ENCODE assay signal across 29 cellular contexts in the genomic region with DNA sequence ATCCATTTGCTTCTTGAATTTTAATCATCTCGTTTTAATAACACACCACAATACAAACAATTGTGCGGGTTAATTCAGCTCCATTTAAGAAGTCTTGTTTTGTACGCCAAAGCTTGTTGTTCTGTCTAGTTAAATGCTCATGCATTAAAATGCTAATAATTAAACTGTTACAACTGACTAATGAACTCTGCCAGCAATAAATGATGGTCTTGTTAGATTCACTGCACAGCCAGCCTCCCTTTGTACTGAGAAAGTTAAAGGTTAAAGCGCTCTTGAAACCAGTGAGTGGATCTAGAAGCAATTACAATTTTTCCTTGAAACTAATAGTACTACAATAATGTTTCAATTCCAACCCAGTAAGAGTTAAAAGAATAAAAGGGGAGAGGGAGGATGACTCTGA.
"Had no signal": no experiment of that assay in that cellular context is flagged by ENCODE, and none has a peak within 500 bp of the region (broad histone marks: within the 10 kb centered on the region; RNA-seq: fewer than 3 reads in every experiment).

No MANE protein-coding gene starts in this region.

- H3K4me1 ChIP-seq: pancreas, prostate gland, right lobe of liver, sigmoid colon, spleen, suprapubic skin, testis, tibial artery, transverse colon, upper lobe of right lung, uterus had no signal

- H3K27me3 Mint-ChIP-seq: stimulated activated memory B cell treated with anti-CD40 and anti-IgM and Interleukin-4, amounts not matched to agents 10 μg/mL and 1 μg/mL and 100 μg/mL, for 72 hours had no signal

- H3K27ac ChIP-seq: neutrophil, pancreas, prostate gland, right lobe of liver, sigmoid colon, spleen, suprapubic skin, testis, tibial artery, transverse colon, upper lobe of right lung, uterus had no signal

- H3K27ac Mint-ChIP-seq: naive B cell; naive thymus-derived CD8-positive, alpha-beta T cell; natural killer cell treated with Interleukin-12 subunit alpha and Interleukin-12 subunit beta and Interleukin-15 and Interleukin-18, amount 100 ng/mL, for 72 hours; stimulated activated memory B cell treated with anti-CD40 and anti-IgM and Interleukin-4, amounts not matched to agents 10 μg/mL and 1 μg/mL and 100 μg/mL, for 72 hours; stimulated activated naive CD8-positive, alpha-beta T cell treated with anti-CD3 and anti-CD28 coated beads, Interleukin-15, amount 100 ng/mL, for 72 hours; type B pancreatic cell had no signal

- H3K36me3 ChIP-seq: neutrophil, pancreas, prostate gland, right lobe of liver, sigmoid colon, spleen, suprapubic skin, tibial artery, transverse colon, upper lobe of right lung, uterus had no signal

- ATAC-seq: naive thymus-derived CD8-positive, alpha-beta T cell; natural killer cell treated with Interleukin-12 subunit alpha and Interleukin-12 subunit beta and Interleukin-15 and Interleukin-18, amount 100 ng/mL, for 72 hours; pancreas; right cardiac atrium; right lobe of liver; stimulated activated memory B cell treated with anti-CD40 and anti-IgM and Interleukin-4, amounts not matched to agents 10 μg/mL and 1 μg/mL and 100 μg/mL, for 72 hours; stimulated activated naive CD8-positive, alpha-beta T cell treated with anti-CD3 and anti-CD28 coated beads, Interleukin-15, amount 100 ng/mL, for 72 hours; stimulated activated naive CD8-positive, alpha-beta T cell treated with anti-CD3 and anti-CD28 coated beads, Interleukin-15, Interleukin-2, amounts not matched to agents 100 U/mL and 50 U/mL, for 24 hours; upper lobe of right lung had no signal

- H3K4me1 Mint-ChIP-seq: naive B cell; naive thymus-derived CD8-positive, alpha-beta T cell; stimulated activated memory B cell treated with anti-CD40 and anti-IgM and Interleukin-4, amounts not matched to agents 10 μg/mL and 1 μg/mL and 100 μg/mL, for 72 hours; stimulated activated naive CD8-positive, alpha-beta T cell treated with anti-CD3 and anti-CD28 coated beads, Interleukin-15, amount 100 ng/mL, for 72 hours had no signal

- H3K36me3 Mint-ChIP-seq: naive B cell; naive thymus-derived CD8-positive, alpha-beta T cell; natural killer cell treated with Interleukin-12 subunit alpha and Interleukin-12 subunit beta and Interleukin-15 and Interleukin-18, amount 100 ng/mL, for 72 hours; stimulated activated memory B cell treated with anti-CD40 and anti-IgM and Interleukin-4, amounts not matched to agents 10 μg/mL and 1 μg/mL and 100 μg/mL, for 72 hours; type B pancreatic cell had no signal

- H3K4me3 Mint-ChIP-seq: naive B cell; naive thymus-derived CD8-positive, alpha-beta T cell; natural killer cell treated with Interleukin-12 subunit alpha and Interleukin-12 subunit beta and Interleukin-15 and Interleukin-18, amount 100 ng/mL, for 72 hours; stimulated activated memory B cell treated with anti-CD40 and anti-IgM and Interleukin-4, amounts not matched to agents 10 μg/mL and 1 μg/mL and 100 μg/mL, for 72 hours; stimulated activated naive CD8-positive, alpha-beta T cell treated with anti-CD3 and anti-CD28 coated beads, Interleukin-15, amount 100 ng/mL, for 72 hours; type B pancreatic cell had no signal

- H3K9me3 Mint-ChIP-seq: natural killer cell treated with Interleukin-12 subunit alpha and Interleukin-12 subunit beta and Interleukin-15 and Interleukin-18, amount 100 ng/mL, for 72 hours had no signal

- DNase-seq: naive B cell; naive thymus-derived CD8-positive, alpha-beta T cell; nucleus accumbens; pancreas; right cardiac atrium; right lobe of liver; sigmoid colon; spleen; stimulated activated CD4-positive, alpha-beta T cell treated with anti-CD3 and anti-CD28 coated beads, Interleukin-12 subunit alpha, Interleukin-12 subunit beta, amount 100 ng/mL, for 4 hours; stimulated activated CD4-positive, alpha-beta T cell treated with anti-CD3 and anti-CD28 coated beads, Interleukin-1b, Interleukin-23, amount 100 ng/mL, for 48 hours; stimulated activated CD4-positive, alpha-beta T cell treated with anti-CD3 and anti-CD28 coated beads, Interleukin-4, amount 100 ng/mL, for 1 hour; stimulated activated CD4-positive, alpha-beta T cell treated with anti-CD3 and anti-CD28 coated beads, Interleukin-4, amount 100 ng/mL, for 4 hours; stimulated activated CD8-positive, alpha-beta memory T cell treated with anti-CD3 and anti-CD28 coated beads, Interleukin-4, amount 100 ng/mL, for 48 hours; stimulated activated naive CD4-positive, alpha-beta T cell; stimulated activated naive CD8-positive, alpha-beta T cell treated with anti-CD3 and anti-CD28 coated beads, Interleukin-15, amount 100 ng/mL, for 72 hours; stimulated activated naive CD8-positive, alpha-beta T cell treated with anti-CD3 and anti-CD28 coated beads, Interleukin-15, Interleukin-2, amounts not matched to agents 100 U/mL and 50 U/mL, for 24 hours; substantia nigra; testis; tibial artery; transverse colon; upper lobe of right lung; uterus had no signal

- H3K27me3 ChIP-seq: pancreas, right lobe of liver, sigmoid colon, testis, upper lobe of right lung, uterus had no signal

- H3K9me3 ChIP-seq: neutrophil, pancreas, prostate gland, right lobe of liver, sigmoid colon, spleen, suprapubic skin, testis, tibial artery, transverse colon, upper lobe of right lung, uterus had no signal

- FAIRE-seq: pancreas had no signal

- H3K4me2 ChIP-seq: smooth muscle cell had no signal

- H3K4me3 ChIP-seq: pancreas, prostate gland, right lobe of liver, sigmoid colon, smooth muscle cell, spleen, suprapubic skin, testis, tibial artery, transverse colon, upper lobe of right lung, uterus had no signal
